ENCODE assay signal across 27 cellular contexts in the genomic region with DNA sequence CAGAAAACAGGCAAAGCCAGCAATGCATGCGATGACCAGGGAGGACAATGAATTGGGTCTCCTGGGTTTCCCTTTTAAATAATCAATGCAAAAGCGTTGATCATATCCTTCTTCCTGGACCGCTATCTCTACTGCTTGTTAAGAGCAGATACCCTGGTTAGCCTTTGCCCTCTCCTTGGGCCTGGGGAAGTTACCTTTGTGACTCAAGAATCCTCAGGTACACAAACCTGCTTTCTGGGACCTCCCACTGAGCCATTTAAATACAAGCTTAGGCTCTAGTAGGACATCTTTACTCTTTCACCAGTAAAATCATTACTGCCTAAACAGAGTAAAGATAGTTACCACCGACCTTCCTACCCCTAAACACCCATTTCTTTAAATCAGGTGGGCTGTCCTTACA.
"Had no signal": no experiment of that assay in that cellular context is flagged by ENCODE, and none has a peak within 500 bp of the region (broad histone marks: within the 10 kb centered on the region; RNA-seq: fewer than 3 reads in every experiment).

No MANE protein-coding gene starts in this region.

- H3K9me3 ChIP-seq: ascending aorta, esophagus muscularis mucosa, neutrophil, thoracic aorta, uterus had no signal

- H3K4me3 ChIP-seq: ascending aorta, esophagus muscularis mucosa, skin epidermis, thoracic aorta, uterus had no signal

- ATAC-seq: left cardiac atrium; left ventricle myocardium superior; sciatic nerve; stimulated activated effector memory CD8-positive, alpha-beta T cell treated with anti-CD3 and anti-CD28 coated beads, Interleukin-12 subunit alpha, Interleukin-12 subunit beta, amount 100 ng/mL, for 72 hours had no signal

- H3K27ac ChIP-seq: ascending aorta, esophagus muscularis mucosa, neutrophil, skin epidermis, thoracic aorta, uterus, WERI-Rb-1 had no signal

- H3K4me1 ChIP-seq: ascending aorta, uterus had no signal

- DNase-seq: activated CD4-positive, alpha-beta memory T cell treated with anti-CD3 and anti-CD28 coated beads for 36 hours; activated CD4-positive, alpha-beta T cell treated with anti-CD3 and anti-CD28 coated beads, Interleukin-2, amount 10 ng/mL, durations not matched to agents 24 days and 14 days; activated CD4-positive, CD25-positive, alpha-beta regulatory T cell treated with anti-CD3 and anti-CD28 coated beads, Interleukin-2, amount 50 U/mL, for 72 hours; activated CD8-positive, alpha-beta memory T cell treated with anti-CD3 and anti-CD28 coated beads, Interleukin-2, amount 50 U/mL, for 4 hours; activated gamma-delta T cell; activated naive CD4-positive, alpha-beta T cell treated with anti-CD3 and anti-CD28 coated beads, Interleukin-2, amount 10 ng/mL, durations not matched to agents 7 days and 5 days; activated naive CD8-positive, alpha-beta T cell treated with anti-CD3 and anti-CD28 coated beads, Interleukin-2, amount 10 ng/mL, durations not matched to agents 7 days and 5 days; activated T-cell treated with anti-CD3 and anti-CD28 coated beads, Interleukin-2, amount 50 U/mL, for 24 hours; cortex of kidney; foreskin melanocyte; islet precursor cell; left cardiac atrium; left ventricle myocardium superior; naive B cell; nephron progenitor cell; retina; stimulated activated CD4-positive, alpha-beta T cell treated with anti-CD3 and anti-CD28 coated beads, Interleukin-4, amount 100 ng/mL, for 24 hours; T-helper 9 cell; uterus; WERI-Rb-1 had no signal

- H3K27me3 ChIP-seq: ascending aorta, esophagus muscularis mucosa, neutrophil, uterus had no signal

- H3K36me3 ChIP-seq: ascending aorta, esophagus muscularis mucosa, neutrophil, thoracic aorta, uterus, WERI-Rb-1 had no signal
